In genomic region chr10:35329520-35329919, GRCh38 we compare ENCODE assay signal across 20 cellular contexts. TPM values are rescaled to one million over a fixed set of nuclear protein-coding genes. Genes with fewer than 3 reads are reported as not detected.
A peak's percentile ranks its signal among the peaks of the same experiment; 100 is the strongest.
DNase-seq lines count a peak whose midpoint lies in the region; ATAC-seq, FAIRE-seq and TF ChIP-seq lines count a peak whose summit lies in the region.
"Had no signal": no experiment of that assay in that cellular context is flagged by ENCODE, and none has a peak within 500 bp of the region (broad histone marks: within the 10 kb centered on the region; RNA-seq: fewer than 3 reads in every experiment).

No MANE protein-coding gene starts in this region.

- H3K4me2 ChIP-seq in mesendoderm (ENCODE audit: low read length) = no peak overlapping the region
- H3K4me2 ChIP-seq: A549 had no signal

- H3K36me3 Mint-ChIP-seq in activated T-cell treated with anti-CD3 and anti-CD28 coated beads, Interleukin-2, amount 50 U/mL, for 72 hours (ENCODE audit: insufficient read depth in 2 of 2) = peaks cover 0 to 6% of the 10 kb centered on the region in 2 donors

- H3K23ac ChIP-seq in mesendoderm (ENCODE audit: low read length) = no peak overlapping the region

- no peak for FAIRE-seq in GM12891 (lab: Jason Lieb, UNC)
- FAIRE-seq: A549, GM12878, TTC549 had no signal

- no peaks in the 10 kb centered on the region for H3K9me3 Mint-ChIP-seq in activated T-cell treated with anti-CD3 and anti-CD28 coated beads, Interleukin-2, amount 50 U/mL, for 72 hours
- H3K9me3 Mint-ChIP-seq: activated CD4-positive, alpha-beta memory T cell treated with anti-CD3 and anti-CD28 coated beads for 36 hours; CD4-positive, CD25-positive, alpha-beta regulatory T cell had no signal

- WGBS in adrenal gland, 4 donors = 38 to 49% (median 45%) methylated on average over 4 of the region's 4 CpGs
- WGBS in mesendoderm (ENCODE audit: extremely low coverage, insufficient coverage, low lambda C conversion rate) = no CpG with 5 or more reads among the region's 4 CpGs

- no peak overlapping the region for H4K8ac ChIP-seq in mesendoderm (ENCODE audit: low read depth, low read length)

- H3K27me3 ChIP-seq in adrenal gland (no peaks in the 10 kb centered on the region), mesendoderm (ENCODE audit: insufficient read depth, low read length, poor library complexity) (no peaks in the 10 kb centered on the region), stomach smooth muscle (ENCODE audit: control insufficient read depth in 1 of 2, insufficient read depth in 2 of 2, low read length in 2 of 2) (no peaks in the 10 kb centered on the region), BE2C (no peaks in the 10 kb centered on the region)

- no peak for DNase-seq in activated T-cell treated with anti-CD3 and anti-CD28 coated beads, Interleukin-2, amount 50 U/mL, for 72 hours
- no peak for DNase-seq in activated T-cell treated with anti-CD3 and anti-CD28 coated beads, Interleukin-2, amount 50 U/mL, for 48 hours
- DNase-seq in adrenal gland = peak; percentile 47 to 73 (median 64)
- peak; percentile 77 for DNase-seq in mesendoderm
- DNase-seq in GM12891 (ENCODE audit: insufficient read length, low spot score) = no peak
- no peak for DNase-seq in NCI-H345 treated with DMSO at 0.1 percent for 48 hours (lab: John Stamatoyannopoulos, UW; ENCODE audit: unreplicated experiment)
- DNase-seq in BE2C = no peak
- DNase-seq: activated CD4-positive, alpha-beta memory T cell treated with anti-CD3 and anti-CD28 coated beads for 36 hours; activated effector memory CD4-positive, alpha-beta T cell treated with anti-CD3 and anti-CD28 coated beads, Interleukin-2, amount 50 U/mL, for 16 hours; CD4-positive, CD25-positive, alpha-beta regulatory T cell; effector CD4-positive, alpha-beta T cell; NCI-H1092 treated with DMSO at 0.1 percent for 48 hours; stimulated activated CD4-positive, alpha-beta T cell treated with anti-CD3 and anti-CD28 coated beads, Interleukin-15, amount 100 ng/mL, for 24 hours had no signal

- no peak overlapping the region for H2BK120ac ChIP-seq in mesendoderm (ENCODE audit: low read depth, low read length)

- intact Hi-C loops in adrenal gland (cut with DNase I) = no loop called here

- H2BK5ac ChIP-seq in mesendoderm (ENCODE audit: low read length) = no peak overlapping the region

- H3K27ac Mint-ChIP-seq in activated T-cell treated with anti-CD3 and anti-CD28 coated beads, Interleukin-2, amount 50 U/mL, for 72 hours = peak overlapping the region; percentile 3
- H3K27ac Mint-ChIP-seq: activated CD4-positive, alpha-beta memory T cell treated with anti-CD3 and anti-CD28 coated beads for 36 hours had no signal

- H3K4ac ChIP-seq in mesendoderm (ENCODE audit: low read depth, low read length) = no peak overlapping the region

- peaks cover 2% of the 10 kb centered on the region for H3K79me1 ChIP-seq in mesendoderm (ENCODE audit: low read length)

- H3K56ac ChIP-seq in mesendoderm (ENCODE audit: low read length) = no peak overlapping the region

- H3K27me3 Mint-ChIP-seq in activated T-cell treated with anti-CD3 and anti-CD28 coated beads, Interleukin-2, amount 50 U/mL, for 72 hours (ENCODE audit: low read depth) = no peaks in the 10 kb centered on the region
- H3K27me3 Mint-ChIP-seq: activated CD4-positive, alpha-beta memory T cell treated with anti-CD3 and anti-CD28 coated beads for 36 hours; CD4-positive, CD25-positive, alpha-beta regulatory T cell had no signal

- H3K4me1 Mint-ChIP-seq in activated T-cell treated with anti-CD3 and anti-CD28 coated beads, Interleukin-2, amount 50 U/mL, for 72 hours (ENCODE audit: low read depth) = peaks cover 62% of the 10 kb centered on the region

- no peaks in the 10 kb centered on the region for H3K36me3 ChIP-seq in adrenal gland (replicated peaks in 1 of 2)
- H3K36me3 ChIP-seq in mesendoderm (ENCODE audit: control insufficient read depth, insufficient read depth, low read length) = no peaks in the 10 kb centered on the region
- peaks cover 0 to 2% of the 10 kb centered on the region in 2 donors for H3K36me3 ChIP-seq in stomach smooth muscle (ENCODE audit: control insufficient read depth in 2 of 2, insufficient read depth in 2 of 2, low read length in 2 of 2)
- H3K36me3 ChIP-seq in BE2C = no peaks in the 10 kb centered on the region

- no peak overlapping the region for H3K18ac ChIP-seq in mesendoderm (ENCODE audit: low read length)

- no peak overlapping the region for H3K9ac ChIP-seq in mesendoderm (ENCODE audit: low read length)
- no peak overlapping the region for H3K9ac ChIP-seq in stomach smooth muscle (ENCODE audit: low read length in 2 of 2)
- H3K9ac ChIP-seq: parathyroid adenoma had no signal

- H2AK5ac ChIP-seq in mesendoderm (ENCODE audit: low read length) = no peak overlapping the region

- no peak overlapping the region for H3K4me3 Mint-ChIP-seq in activated T-cell treated with anti-CD3 and anti-CD28 coated beads, Interleukin-2, amount 50 U/mL, for 72 hours
- H3K4me3 Mint-ChIP-seq: activated CD4-positive, alpha-beta memory T cell treated with anti-CD3 and anti-CD28 coated beads for 36 hours had no signal

- no peak for ATAC-seq in activated T-cell treated with anti-CD3 and anti-CD28 coated beads, Interleukin-2, amount 50 U/mL, for 72 hours (replicated peaks in 1 of 2)
- ATAC-seq: A549, GM12878, HCT116 had no signal

- H3K4me3 ChIP-seq in adrenal gland (no peak overlapping the region), mesendoderm (ENCODE audit: low read length) (no peak overlapping the region), stomach smooth muscle (ENCODE audit: low read length in 2 of 2) (no peak overlapping the region), BE2C (ENCODE audit: low read depth, low read length) (no peak overlapping the region)
- H3K4me3 ChIP-seq: A549, GM12878, SK-N-MC had no signal

- TF ChIP-seq POLR2A in adrenal gland (IDR thresholded peaks at IDR 0.05) (peak in 1 of 2 donors; percentile 19), GM12891 (IDR thresholded peaks at IDR 0.05; ENCODE audit: low read depth, low read length) (no peak)

- H3K79me2 ChIP-seq in mesendoderm (ENCODE audit: control insufficient read depth, insufficient read depth, low read length) = peaks cover 2% of the 10 kb centered on the region

- H2BK15ac ChIP-seq in mesendoderm (replicated peaks; ENCODE audit: low read depth) = no peak overlapping the region

- no peak for TF ChIP-seq CTCF in adrenal gland (IDR thresholded peaks at IDR 0.05)
- TF ChIP-seq CTCF in BE2C (IDR thresholded peaks at IDR 0.05; ENCODE audit: low read depth, low read length) = no peak

- H4K5ac ChIP-seq in mesendoderm (ENCODE audit: low read length) = no peak overlapping the region

- H3K27ac ChIP-seq in adrenal gland (peak overlapping the region in 4 of 5 donors; percentile 60 to 89 (median 80)), mesendoderm (ENCODE audit: low read depth, low read length) (no peak overlapping the region), stomach smooth muscle (ENCODE audit: low read length) (peak overlapping the region; percentile 70)
- H3K27ac ChIP-seq: parathyroid adenoma, SK-N-MC had no signal

- H3K9me3 ChIP-seq in adrenal gland (replicated peaks in 1 of 3) (no peaks in the 10 kb centered on the region), stomach smooth muscle (ENCODE audit: control insufficient read depth in 2 of 2, low read length in 2 of 2) (no peaks in the 10 kb centered on the region), BE2C (no peaks in the 10 kb centered on the region)

- H3K4me1 ChIP-seq in adrenal gland (replicated peaks in 1 of 2) (peaks cover 33 to 62% of the 10 kb centered on the region in 2 donors), mesendoderm (ENCODE audit: control insufficient read depth, low read depth, low read length) (no peaks in the 10 kb centered on the region), stomach smooth muscle (ENCODE audit: control insufficient read depth, insufficient read depth, low read length) (peaks cover 42% of the 10 kb centered on the region), BE2C (peaks cover 3% of the 10 kb centered on the region)

TF ChIP-seq in GM12891, 5 proteins besides CTCF, POLR2A, EP300 and RAD21:
- TF ChIP-seq TAF1 (IDR thresholded peaks at IDR 0.05; ENCODE audit: low read depth, low read length) (no peak), POLR2AphosphoS5 (IDR thresholded peaks at IDR 0.05; ENCODE audit: low read depth, low read length) (no peak), POU2F2 (IDR thresholded peaks at IDR 0.05; ENCODE audit: low read depth, low read length) (no peak), SPI1 (IDR thresholded peaks at IDR 0.05; ENCODE audit: low read depth, low read length) (no peak), PAX5 (IDR thresholded peaks at IDR 0.05; ENCODE audit: insufficient read depth, low read length, severe bottlenecking) (no peak)

RNA-seq across cellular contexts. Expression of gene CCNY, which starts 6.8 kb away (rescaled TPM):
- total RNA-seq in activated T-cell treated with anti-CD3 and anti-CD28 coated beads, Interleukin-2, amount 50 U/mL, for 72 hours = 10 to 100 TPM; 54.1 to 78.6 TPM
- total RNA-seq in adrenal gland = 10 to 100 TPM; 30.4 to 87.0 (median 55.5) TPM
- polyA plus RNA-seq in adrenal gland = 10 to 100 TPM; 18.3 to 67.9 (median 19.9) TPM
- 36.6 TPM for polyA plus RNA-seq in mesendoderm (2013, experiment 1 of 2)
- polyA plus RNA-seq in mesendoderm (2013, experiment 2 of 2) = 36.9 TPM
- polyA plus RNA-seq in GM12891 (2012; ENCODE audit: low read depth, missing spikeins) = 23.7 TPM
- polyA plus RNA-seq in BE2C (2012; ENCODE audit: insufficient read depth, insufficient read length, low read depth) = 41.8 TPM

Comparison
In these comparisons a context has a peak if more than half of its experiments do, and no peak if none do; other contexts are left out.
1. DNase-seq: peak in adrenal gland (7 of 7) and mesendoderm (single experiment); none in activated T-cell treated with anti-CD3 and anti-CD28 coated beads, Interleukin-2, amount 50 U/mL, for 72 hours (0 of 2), activated T-cell treated with anti-CD3 and anti-CD28 coated beads, Interleukin-2, amount 50 U/mL, for 48 hours (0 of 2), GM12891 (single experiment), NCI-H345 treated with DMSO at 0.1 percent for 48 hours (single experiment) and BE2C (single experiment).